22 cellular contexts compared by ENCODE assay signal in genomic region chr11:67095214-67095507, GRCh38. TPM values are rescaled to one million over a fixed set of nuclear protein-coding genes. Genes with fewer than 3 reads are reported as not detected.
A peak's percentile ranks its signal among the peaks of the same experiment; 100 is the strongest.
DNase-seq lines count a peak whose midpoint lies in the region; ATAC-seq and TF ChIP-seq lines count a peak whose summit lies in the region.
"Had no signal": no experiment of that assay in that cellular context is flagged by ENCODE, and none has a peak within 500 bp of the region (broad histone marks: within the 10 kb centered on the region; RNA-seq: fewer than 3 reads in every experiment).

No MANE protein-coding gene starts in this region.

- H2AK5ac ChIP-seq in H9 (ENCODE audit: insufficient read length, low read length): no peak overlapping the region

- H3K27me3 Mint-ChIP-seq in H9 (ENCODE audit: low read depth): no peaks in the 10 kb centered on the region; the same call in 1 of the 2 replicates

- H3K18ac ChIP-seq in H9 (ENCODE audit: insufficient read length, low read depth, low read length): no peak overlapping the region

- no peak overlapping the region for H3K9ac ChIP-seq in H9 (ENCODE audit: extremely low read depth, insufficient read length, low read length)
- H3K9ac ChIP-seq: GM23248 had no signal

- H3K9me3 ChIP-seq in H9 (ENCODE audit: control insufficient read depth, low read depth, low read length): no peaks in the 10 kb centered on the region
- H3K9me3 ChIP-seq in PC-9 (ENCODE audit: insufficient read depth, low read depth): no peaks in the 10 kb centered on the region
- no peaks in the 10 kb centered on the region for H3K9me3 ChIP-seq in osteoblast (ENCODE audit: low read depth, low read length)
- H3K9me3 ChIP-seq: Caco-2 had no signal

- DNase-seq in H9: no peak
- no peak for DNase-seq in PC-9
- no peak for DNase-seq in foreskin keratinocyte
- DNase-seq in osteoblast (ENCODE audit: insufficient read length, low spot score, missing footprints): peak; percentile 13
- DNase-seq in stimulated activated naive CD8-positive, alpha-beta T cell treated with anti-CD3 and anti-CD28 coated beads, Interleukin-15, Interleukin-2, amounts not matched to agents 100 U/mL and 50 U/mL, for 24 hours: no peak
- DNase-seq in SW 1271 (lab: John Stamatoyannopoulos, UW): no peak
- DNase-seq: GM23248; IMR-90; Kasumi-1; NCI-H1105 treated with DMSO at 0.1 percent for 48 hours; NCI-H1694; NCI-H2081 treated with DMSO at 0.1 percent for 48 hours; NCI-H748 treated with DMSO at 0.1 percent for 48 hours; NK-92 treated with Interleukin-12 subunit alpha and Interleukin-12 subunit beta, amount 100 ng/mL, for 24 hours; SIG-M5 had no signal

- no peak overlapping the region for H3K56ac ChIP-seq in H9 (ENCODE audit: insufficient read length, low read depth, low read length)

- H2BK20ac ChIP-seq in H9 (ENCODE audit: low read depth, low read length, poor library complexity, severe bottlenecking): no peak overlapping the region

- H3K27me3 ChIP-seq in H9 (ENCODE audit: insufficient read depth, low read length) (no peaks in the 10 kb centered on the region), PC-9 (ENCODE audit: insufficient read depth, low read depth) (no peaks in the 10 kb centered on the region), foreskin keratinocyte (no peaks in the 10 kb centered on the region), osteoblast (ENCODE audit: insufficient read depth, low read length) (no peaks in the 10 kb centered on the region)

- H3K4me2 ChIP-seq in H9 (ENCODE audit: insufficient read depth, insufficient read length, low read length) (no peak overlapping the region), PC-9 (no peak overlapping the region), osteoblast (ENCODE audit: insufficient read depth, low read length) (no peak overlapping the region)

- H3K4me3 Mint-ChIP-seq in H9: no peak overlapping the region
- H3K4me3 Mint-ChIP-seq: CD14-positive monocyte; T-helper 1 cell treated with Interleukin-12 subunit alpha and Interleukin-12 subunit beta and Interleukin-4 antibody, amounts not matched to agents 30 μg/mL and 1 μg/mL, for 36 hours had no signal

- no peaks in the 10 kb centered on the region for H3K9me2 ChIP-seq in PC-9 (ENCODE audit: insufficient read depth)

- no peak overlapping the region for H3T11ph ChIP-seq in H9 (ENCODE audit: low read length)

- H3K4me3 ChIP-seq in PC-9 (no peak overlapping the region), osteoblast (ENCODE audit: insufficient read depth, low read length) (no peak overlapping the region)
- H3K4me3 ChIP-seq: GM12878, GM23248 had no signal

- POLR2A ChIA-PET in PC-9 (lab: Charles Lee; ENCODE audit: unreplicated experiment): interaction anchor here (0.6 kb wide), 1 partner anchor 153 kb away, joined by 4 read pairs; no protein-coding TSS in a partner anchor

- no peaks in the 10 kb centered on the region for H3K23me2 ChIP-seq in H9 (ENCODE audit: insufficient read length, low read depth, low read length, poor library complexity, severe bottlenecking)

- H2AFZ ChIP-seq in H9 (ENCODE audit: low read length) (no peak overlapping the region), PC-9 (no peak overlapping the region), osteoblast (ENCODE audit: low read length) (no peak overlapping the region)
- H2AFZ ChIP-seq: GM23248 had no signal

- H3K36me3 Mint-ChIP-seq in H9 (ENCODE audit: insufficient read depth in 1 of 3, low read depth in 3 of 3): no peaks in the 10 kb centered on the region
- H3K36me3 Mint-ChIP-seq: CD14-positive monocyte had no signal

- peak overlapping the region; percentile 14 to 60 (median 52); a peak in 3 of 7 replicates for H3K27ac Mint-ChIP-seq in H9
- H3K27ac Mint-ChIP-seq: T-helper 1 cell treated with Interleukin-12 subunit alpha and Interleukin-12 subunit beta and Interleukin-4 antibody, amounts not matched to agents 30 μg/mL and 1 μg/mL, for 36 hours had no signal

- no peaks in the 10 kb centered on the region for H3K79me1 ChIP-seq in H9 (ENCODE audit: insufficient read depth, low read depth, low read length, poor library complexity, severe bottlenecking)

- H3K23ac ChIP-seq in H9 (ENCODE audit: insufficient read length, low read depth, low read length): no peak overlapping the region

- no peaks in the 10 kb centered on the region for H3K9me3 Mint-ChIP-seq in H9
- H3K9me3 Mint-ChIP-seq: CD14-positive monocyte; T-helper 1 cell treated with Interleukin-12 subunit alpha and Interleukin-12 subunit beta and Interleukin-4 antibody, amounts not matched to agents 30 μg/mL and 1 μg/mL, for 36 hours had no signal

- no CpG with 5 or more reads among the region's 1 CpG for WGBS in H9 (ENCODE audit: extremely low coverage, insufficient read length, low lambda C conversion rate)

- H4K20me1 ChIP-seq in H9 (ENCODE audit: control insufficient read depth, insufficient read depth, insufficient read length): no peaks in the 10 kb centered on the region
- H4K20me1 ChIP-seq in PC-9 (ENCODE audit: insufficient read depth): no peaks in the 10 kb centered on the region
- no peaks in the 10 kb centered on the region for H4K20me1 ChIP-seq in osteoblast (ENCODE audit: insufficient read depth, low read length)

- no peak overlapping the region for H4K8ac ChIP-seq in H9 (replicated peaks; ENCODE audit: insufficient read length, low read depth, low read length)

- H3K36me3 ChIP-seq in PC-9 (ENCODE audit: low read depth): no peaks in the 10 kb centered on the region
- H3K36me3 ChIP-seq in osteoblast (ENCODE audit: insufficient read depth, low read length): no peaks in the 10 kb centered on the region

- no peak overlapping the region for H2BK12ac ChIP-seq in H9 (ENCODE audit: insufficient read length, low read depth, low read length)

- BruUV-seq in PC-9 (replicated peaks; lab: Mats Ljungman, UMichigan): no TSS peak

- H3F3A ChIP-seq in PC-9 (ENCODE audit: insufficient read depth, low read depth): peaks cover 4% of the 10 kb centered on the region; the same call in 1 of the 2 replicates

- CTCF ChIA-PET in PC-9 (lab: Charles Lee): interaction anchor here (0.7 kb wide), 2 partner anchors 32 to 673 kb away, joined by 3 to 7 read pairs; no protein-coding TSS in a partner anchor

- H2BK120ac ChIP-seq in H9 (ENCODE audit: low read depth, low read length, poor library complexity, severe bottlenecking): no peak overlapping the region

- no peak overlapping the region for H2BK5ac ChIP-seq in H9 (ENCODE audit: insufficient read length, low read length)

- intact Hi-C loops in PC-9 (cut with micrococcal nuclease; ENCODE audit: unreplicated experiment): no loop called here

- H3K4me1 Mint-ChIP-seq in H9: peaks cover 15 to 16% of the 10 kb centered on the region in 2 experiments

- H2BK15ac ChIP-seq in H9 (ENCODE audit: low read depth, low read length): no peak overlapping the region

- 0 out of 3 replicates have a peak, but pooled peaks have one; percentile 14 for TF ChIP-seq CTCF in H9 (conservative IDR thresholded peaks at IDR 0.05)
- peak; percentile 38; the same call in 1 of the 2 replicates for TF ChIP-seq CTCF in PC-9 (conservative IDR thresholded peaks at IDR 0.05)
- TF ChIP-seq CTCF in foreskin keratinocyte (conservative IDR thresholded peaks at IDR 0.05): no peak
- no peak for TF ChIP-seq CTCF in osteoblast (IDR thresholded peaks at IDR 0.05; ENCODE audit: extremely low read depth, low read depth, low read length)

- no peaks in the 10 kb centered on the region; the same call in 1 of the 2 replicates for H3K4me1 ChIP-seq in H9 (ENCODE audit: insufficient read depth, low read length)
- no peaks in the 10 kb centered on the region for H3K4me1 ChIP-seq in PC-9 (replicated peaks; ENCODE audit: insufficient read depth)
- no peaks in the 10 kb centered on the region for H3K4me1 ChIP-seq in foreskin keratinocyte
- no peaks in the 10 kb centered on the region for H3K4me1 ChIP-seq in osteoblast (ENCODE audit: insufficient read depth, low read length)
- H3K4me1 ChIP-seq: Caco-2 had no signal

- H4K91ac ChIP-seq in H9 (ENCODE audit: insufficient read length, low read depth, low read length): no peak overlapping the region

- H3K14ac ChIP-seq in H9 (ENCODE audit: insufficient read depth, low read length): no peak overlapping the region; the same call in 1 of the 2 replicates

- no peak overlapping the region for H3K4ac ChIP-seq in H9 (ENCODE audit: low read depth, low read length)

- H4K5ac ChIP-seq in H9 (ENCODE audit: insufficient read length, low read depth, low read length): no peak overlapping the region

- H3K79me2 ChIP-seq in H9 (ENCODE audit: insufficient read depth, low read length) (no peaks in the 10 kb centered on the region), PC-9 (ENCODE audit: low read depth) (no peaks in the 10 kb centered on the region), osteoblast (ENCODE audit: insufficient read depth, low read length) (no peaks in the 10 kb centered on the region)

- H3K27ac ChIP-seq in H9 (ENCODE audit: insufficient read length, low read depth, low read length) (no peak overlapping the region), PC-9 (no peak overlapping the region), foreskin keratinocyte (no peak overlapping the region), osteoblast (ENCODE audit: low read depth, low read length) (no peak overlapping the region)
- H3K27ac ChIP-seq: GM23248, HL-60 had no signal

- peak; percentile 8 for ATAC-seq in foreskin keratinocyte
- ATAC-seq in HG03342 (IDR thresholded peaks at IDR 0.05; ENCODE audit: unreplicated experiment): no peak
- ATAC-seq in stimulated activated naive CD8-positive, alpha-beta T cell treated with anti-CD3 and anti-CD28 coated beads, Interleukin-15, Interleukin-2, amounts not matched to agents 100 U/mL and 50 U/mL, for 24 hours: no peak

RNA-seq across cellular contexts. Expression of gene KDM2A, which starts 23.9 kb away (rescaled TPM):
- total RNA-seq in H9 (2021) (82.1 and 85.9 TPM in 2 replicates), PC-9 (2021) (117 and 120 TPM in 2 replicates), foreskin keratinocyte (35.3 and 36.6 TPM in 2 replicates), osteoblast (62.5 and 65.9 TPM in 2 replicates)
- polyA plus RNA-seq in foreskin keratinocyte: 13.4 and 16.1 TPM in 2 replicates

RNA-seq across cellular contexts. Expression of gene RHOD, which starts 38.5 kb away (rescaled TPM):
- total RNA-seq in H9 (2021) (14.8 and 15.7 TPM in 2 replicates), PC-9 (2021) (127 and 156 TPM in 2 replicates), foreskin keratinocyte (146 and 174 TPM in 2 replicates), osteoblast (26.8 and 27.5 TPM in 2 replicates)
- 240 and 243 TPM in 2 replicates for polyA plus RNA-seq in foreskin keratinocyte
- total RNA-seq: HT1080 had no signal
- polyA plus RNA-seq: CD14-positive monocyte had no signal

Comparison
In these comparisons a context has a peak if more than half of its experiments do, and no peak if none do; other contexts are left out.
1. CTCF ChIP-seq: peak in H9 (single experiment) and PC-9 (single experiment); none in foreskin keratinocyte (single experiment) and osteoblast (single experiment).